ENCODE assay signal across 21 cellular contexts in genomic region chr4:55253911-55254593, GRCh38.
DNase-seq lines count a peak whose midpoint lies in the region; ATAC-seq, FAIRE-seq and TF ChIP-seq lines count a peak whose summit lies in the region.
"Had no signal": no experiment of that assay in that cellular context is flagged by ENCODE, and none has a peak within 500 bp of the region (broad histone marks: within the 10 kb centered on the region; RNA-seq: fewer than 3 reads in every experiment).

No MANE protein-coding gene starts in this region.

- no TSS peak for BruUV-seq in endothelial cell of umbilical vein (replicated peaks; lab: Mats Ljungman, UMichigan)

- dilution Hi-C loops in endothelial cell of umbilical vein (cut with MboI; ENCODE audit: extremely low pct_ligation_motif_present, low sequenced_read_pairs): no loop called here

- H3K9me2 ChIP-seq in hepatocyte (replicated peaks; ENCODE audit: insufficient read depth): no peaks in the 10 kb centered on the region

- no peaks in the 10 kb centered on the region for H3K27me3 ChIP-seq in endothelial cell of umbilical vein (ENCODE audit: control insufficient read depth in 2 of 2, insufficient read depth in 2 of 2, low read length in 2 of 2)
- no peaks in the 10 kb centered on the region for H3K27me3 ChIP-seq in hepatocyte

- CTCF ChIA-PET in endothelial cell of umbilical vein (lab: Charles Lee): interaction anchor here (1.0 kb wide), 1 partner anchor 14 kb away, joined by 3 read pairs; no protein-coding TSS in a partner anchor

- no peaks in the 10 kb centered on the region for H3K9me1 ChIP-seq in endothelial cell of umbilical vein (replicated peaks; ENCODE audit: control insufficient read depth, extremely low read depth, insufficient read depth, low read length)

- H3K36me3 ChIP-seq in endothelial cell of umbilical vein (ENCODE audit: control insufficient read depth in 2 of 2, extremely low read depth in 1 of 2, insufficient read depth in 2 of 2, low read length in 2 of 2): no peaks in the 10 kb centered on the region
- no peaks in the 10 kb centered on the region for H3K36me3 ChIP-seq in mesodermal cell (ENCODE audit: control insufficient read depth, insufficient read depth, low read length)
- no peaks in the 10 kb centered on the region for H3K36me3 ChIP-seq in hepatocyte (replicated peaks; ENCODE audit: insufficient read depth, low read depth)

- no peak overlapping the region for H3K27ac ChIP-seq in endothelial cell of umbilical vein (ENCODE audit: insufficient read depth, low read depth, low read length)
- peak overlapping the region; percentile 91 for H3K27ac ChIP-seq in mesodermal cell (ENCODE audit: low read depth, low read length, severe bottlenecking)
- H3K27ac ChIP-seq in hepatocyte: no peak overlapping the region

- H4K20me1 ChIP-seq in endothelial cell of umbilical vein (replicated peaks; ENCODE audit: control insufficient read depth, extremely low read depth, insufficient read depth, low read length) (no peaks in the 10 kb centered on the region), hepatocyte (ENCODE audit: insufficient read depth, poor library complexity, severe bottlenecking) (no peaks in the 10 kb centered on the region)

- peak; percentile 92 for DNase-seq in CMK (ENCODE audit: low read depth)
- DNase-seq in endothelial cell of umbilical vein (ENCODE audit: low read depth, low spot score): peak; percentile 38
- no peak for DNase-seq in C1 segment of cervical spinal cord (lab: John Stamatoyannopoulos, UW)
- DNase-seq in hepatocyte (ENCODE audit: low spot score): no peak
- DNase-seq in lower leg skin (ENCODE audit: low spot score in 2 of 2): no peak
- DNase-seq: 8988T; Caco-2; CD4-positive, CD25-positive, alpha-beta regulatory T cell; GM23248; KBM-7; NCI-H1105 treated with DMSO at 0.1 percent for 48 hours; NCI-H1694 treated with DMSO at 0.1 percent for 48 hours; NCI-H510A; NCI-H774; OCI-M1; SHP77 had no signal

- POLR2A ChIA-PET in endothelial cell of umbilical vein (lab: Charles Lee): no interaction called here

- no peak overlapping the region for H3K4me3 ChIP-seq in endothelial cell of umbilical vein (replicated peaks in 1 of 3; ENCODE audit: insufficient read depth in 1 of 3, low read depth in 1 of 3, low read length in 3 of 3)
- no peak overlapping the region for H3K4me3 ChIP-seq in mesodermal cell (ENCODE audit: extremely low read depth, insufficient read depth, low read length, poor library complexity, severe bottlenecking)
- H3K4me3 ChIP-seq in hepatocyte: no peak overlapping the region
- no peak overlapping the region for H3K4me3 ChIP-seq in lower leg skin (ENCODE audit: low read depth, poor library complexity, severe bottlenecking)
- H3K4me3 ChIP-seq: GM23248 had no signal

- H3K4me1 ChIP-seq in endothelial cell of umbilical vein (ENCODE audit: control insufficient read depth, extremely low read depth, insufficient read depth, low read length): peaks cover 36% of the 10 kb centered on the region
- peaks cover 37% of the 10 kb centered on the region for H3K4me1 ChIP-seq in mesodermal cell (ENCODE audit: control insufficient read depth, insufficient read depth, low read length, poor library complexity, severe bottlenecking)
- H3K4me1 ChIP-seq in hepatocyte (ENCODE audit: insufficient read depth): no peaks in the 10 kb centered on the region
- H3K4me1 ChIP-seq: Caco-2 had no signal

- H2AFZ ChIP-seq in endothelial cell of umbilical vein (ENCODE audit: low read depth, low read length) (no peak overlapping the region), hepatocyte (no peak overlapping the region)
- H2AFZ ChIP-seq: GM23248 had no signal

- intact Hi-C loops in endothelial cell of umbilical vein (cut with micrococcal nuclease) (loop anchor here (2.0 to 5.0 kb wide), 2 partner anchors 39 to 43 kb away; no protein-coding TSS in a partner anchor), lower leg skin (cut with DNase I; ENCODE audit: low total_unique reads) (no loop called here)

- no peak for ATAC-seq in HG02759 (IDR thresholded peaks at IDR 0.05; ENCODE audit: unreplicated experiment)
- ATAC-seq: HepG2 had no signal

- peak; percentile 93 for FAIRE-seq in TTC549 (lab: Jason Lieb, UNC)
- no peak for FAIRE-seq in endothelial cell of umbilical vein (lab: Jason Lieb, UNC)
- FAIRE-seq: G401.6, HepG2 had no signal

- no peak overlapping the region for H3K9ac ChIP-seq in endothelial cell of umbilical vein (replicated peaks; ENCODE audit: extremely low read depth, insufficient read depth, low read length)
- H3K9ac ChIP-seq: GM23248 had no signal

- WGBS in mesodermal cell (ENCODE audit: insufficient coverage in 2 of 2), 2 experiments: 44 to 61% methylated on average over 3 to 4 of the region's 9 CpGs
- WGBS in hepatocyte (ENCODE audit: low lambda C conversion rate, missing lambda C conversion rate): 88% methylated on average over 9 of the region's 9 CpGs
- 89 to 94% methylated on average over 9 of the region's 9 CpGs for WGBS in lower leg skin, 2 donors

- no peaks in the 10 kb centered on the region for H3K79me2 ChIP-seq in endothelial cell of umbilical vein (ENCODE audit: control insufficient read depth, insufficient read depth, low read length)
- H3K79me2 ChIP-seq in hepatocyte: no peaks in the 10 kb centered on the region

- TF ChIP-seq CTCF in endothelial cell of umbilical vein (IDR thresholded peaks at IDR 0.05; ENCODE audit: extremely low read depth in 1 of 2, insufficient read depth in 1 of 2, low read depth in 1 of 2, low read length in 2 of 2) (no peak), hepatocyte (IDR thresholded peaks at IDR 0.05; ENCODE audit: poor library complexity) (no peak), lower leg skin (IDR thresholded peaks at IDR 0.05) (no peak)

- H3K9me3 ChIP-seq in endothelial cell of umbilical vein (replicated peaks; ENCODE audit: control insufficient read depth, insufficient read depth, low read length) (no peaks in the 10 kb centered on the region), mesodermal cell (ENCODE audit: control insufficient read depth, low read length) (no peaks in the 10 kb centered on the region), hepatocyte (ENCODE audit: low read depth) (no peaks in the 10 kb centered on the region)
- H3K9me3 ChIP-seq: Caco-2 had no signal

- TF ChIP-seq POLR2A in endothelial cell of umbilical vein (IDR thresholded peaks at IDR 0.05; ENCODE audit: low read depth, low read length) (no peak), lower leg skin (IDR thresholded peaks at IDR 0.05) (no peak)

- H3K4me2 ChIP-seq in endothelial cell of umbilical vein (ENCODE audit: insufficient read depth, low read length) (no peak overlapping the region), hepatocyte (no peak overlapping the region)

TF ChIP-seq in endothelial cell of umbilical vein, 7 proteins besides CTCF, POLR2A, EP300 and RAD21:
- TF ChIP-seq GATA2 (IDR thresholded peaks at IDR 0.05; ENCODE audit: insufficient read depth, insufficient read length, low read depth, low read length) (no peak), MAX (IDR thresholded peaks at IDR 0.05; ENCODE audit: insufficient read depth, insufficient read length) (no peak), FOS (IDR thresholded peaks at IDR 0.05; ENCODE audit: borderline replicate concordance, insufficient read depth, low read length) (no peak)

Comparison
In these comparisons a context has a peak if more than half of its experiments do, and no peak if none do; other contexts are left out.
1. DNase-seq: peak in CMK (single experiment) and endothelial cell of umbilical vein (single experiment); none in C1 segment of cervical spinal cord (0 of 14), hepatocyte (single experiment) and lower leg skin (0 of 2).